Comparison of ENCODE assay signal across 30 cellular contexts in the genomic region with DNA sequence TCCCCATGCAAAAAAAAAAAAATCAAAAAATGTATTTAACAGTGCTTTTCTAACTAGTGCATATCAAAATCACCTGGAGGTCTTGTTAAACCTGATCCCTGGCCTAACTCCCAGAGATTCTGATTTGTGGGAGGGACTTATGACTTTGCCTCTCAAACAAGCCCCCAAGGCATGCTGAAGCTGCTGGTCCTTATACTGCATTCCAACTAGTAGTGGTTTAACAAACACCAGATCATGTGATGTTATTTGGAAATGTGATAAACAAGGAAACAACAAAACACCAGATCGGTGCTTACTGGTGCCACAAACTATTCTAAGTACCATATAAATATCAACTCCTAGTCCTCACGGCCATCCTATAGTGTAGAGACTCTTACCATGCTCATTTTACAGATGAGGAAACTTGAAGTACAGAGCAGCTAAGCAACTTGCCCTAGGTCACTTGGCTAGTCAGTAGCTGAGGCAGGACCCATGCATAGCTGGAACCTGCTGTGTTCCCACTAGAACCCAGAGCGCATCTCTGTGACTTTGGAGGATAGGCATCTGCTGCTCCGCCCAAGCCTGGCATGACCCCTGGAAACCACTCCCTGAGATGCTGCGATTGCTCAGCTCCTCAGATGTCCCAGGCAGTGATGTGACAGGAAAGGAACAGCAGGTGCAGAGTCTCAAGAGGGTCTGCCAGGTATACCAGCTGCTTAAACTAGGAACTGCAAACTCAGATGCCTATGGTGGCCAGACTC. TPM values are rescaled to one million over a fixed set of nuclear protein-coding genes. Genes with fewer than 3 reads are reported as not detected.
DNase-seq lines count a peak whose midpoint lies in the region; ATAC-seq, FAIRE-seq and TF ChIP-seq lines count a peak whose summit lies in the region.
"Had no signal": no experiment of that assay in that cellular context is flagged by ENCODE, and none has a peak within 500 bp of the region (broad histone marks: within the 10 kb centered on the region; RNA-seq: fewer than 3 reads in every experiment).

No MANE protein-coding gene starts in this region.

- peaks cover 4 to 11% of the 10 kb centered on the region in 2 donors for H3K36me3 ChIP-seq in kidney (ENCODE audit: control insufficient read depth in 1 of 2, insufficient read depth in 2 of 2, low read length in 2 of 2)
- H3K36me3 ChIP-seq in effector memory CD4-positive, alpha-beta T cell (ENCODE audit: control insufficient read depth, insufficient read depth, low read length) = no peaks in the 10 kb centered on the region
- H3K36me3 ChIP-seq: neutrophil, suprapubic skin, uterus had no signal

- no peak for TF ChIP-seq EP300 in A549 (IDR thresholded peaks at IDR 0.05)

- no peak overlapping the region for H3K4me3 ChIP-seq in A549
- H3K4me3 ChIP-seq in kidney (ENCODE audit: low read length in 2 of 2) = no peak overlapping the region
- H3K4me3 ChIP-seq in effector memory CD4-positive, alpha-beta T cell (ENCODE audit: insufficient read depth, low read depth, low read length, poor library complexity, severe bottlenecking) = no peak overlapping the region
- H3K4me3 ChIP-seq: esophagus squamous epithelium, hepatocyte, sigmoid colon, suprapubic skin, uterus had no signal

- FAIRE-seq in A549 (lab: Jason Lieb, UNC) = no peak
- no peak for FAIRE-seq in kidney (lab: Jason Lieb, UNC)
- no peak for FAIRE-seq in GM12891 (lab: Jason Lieb, UNC)
- FAIRE-seq: astrocyte, frontal cortex, G401.6 had no signal

- no peak overlapping the region for H3K27ac ChIP-seq in A549
- H3K27ac ChIP-seq in kidney (ENCODE audit: low read depth in 2 of 2, low read length in 2 of 2) = no peak overlapping the region
- no peak overlapping the region for H3K27ac ChIP-seq in effector memory CD4-positive, alpha-beta T cell (ENCODE audit: insufficient read depth, low read length, poor library complexity, severe bottlenecking)
- H3K27ac ChIP-seq: esophagus squamous epithelium, hepatocyte, neutrophil, sigmoid colon, suprapubic skin had no signal

- 53% methylated on average over 5 of the region's 5 CpGs for WGBS in A549 (ENCODE audit: missing lambda C conversion rate)

- H3K4me1 ChIP-seq in A549 (peaks cover 19% of the 10 kb centered on the region), kidney (ENCODE audit: control insufficient read depth in 1 of 2, insufficient read depth in 1 of 2, low read depth in 1 of 2, low read length in 2 of 2) (peaks cover 15 to 26% of the 10 kb centered on the region in 2 donors)
- H3K4me1 ChIP-seq in effector memory CD4-positive, alpha-beta T cell (ENCODE audit: control insufficient read depth, insufficient read depth, low read length, poor library complexity, severe bottlenecking) = no peaks in the 10 kb centered on the region

- H3K27me3 ChIP-seq in effector memory CD4-positive, alpha-beta T cell (replicated peaks; ENCODE audit: control insufficient read depth, insufficient read depth, low read length, poor library complexity, severe bottlenecking) = no peaks in the 10 kb centered on the region
- H3K27me3 ChIP-seq: esophagus squamous epithelium, hepatocyte, suprapubic skin, uterus had no signal

- DNase-seq in A549 (ENCODE audit: low read depth in 1 of 2, low spot score in 1 of 2) (peak in 1 of 2 experiments; percentile 23), DMS79 treated with DMSO at 0.1 percent for 48 hours (lab: John Stamatoyannopoulos, UW) (peak; percentile 28), NCI-H2171 treated with DMSO at 0.1 percent for 48 hours (lab: John Stamatoyannopoulos, UW) (peak; percentile 63), kidney (peak; percentile 26), GM12891 (ENCODE audit: insufficient read length, low spot score) (no peak), ACHN (no peak)
- DNase-seq in effector memory CD4-positive, alpha-beta T cell = no peak
- DNase-seq: activated CD4-positive, alpha-beta T cell treated with anti-CD3 and anti-CD28 coated beads for 4 hours; activated CD8-positive, alpha-beta memory T cell treated with anti-CD3 and anti-CD28 coated beads for 24 hours; activated gamma-delta T cell; caudate nucleus; CD4-positive, alpha-beta T cell; cortex of kidney; DMS 273 treated with DMSO at 0.1 percent for 48 hours; esophagus squamous epithelium; H7; NCI-H446; sigmoid colon; stimulated activated CD4-positive, alpha-beta T cell treated with anti-CD3 and anti-CD28 coated beads, Interleukin-15, amount 100 ng/mL, for 24 hours; stimulated activated naive B cell treated with anti-CD40 and anti-IgM and Interleukin-4, amounts not matched to agents 10 μg/mL and 1 μg/mL and 100 μg/mL, for 72 hours; uterus had no signal

- intact Hi-C loops in kidney (cut with DNase I) = no loop called here

- H3K4me2 ChIP-seq in A549 = peak overlapping the region; percentile 31; the same call in 2 of the 3 replicates
- H3K4me2 ChIP-seq: hepatocyte had no signal

- TF ChIP-seq CTCF in A549 (IDR thresholded peaks at IDR 0.05) (no peak), kidney (IDR thresholded peaks at IDR 0.05; ENCODE audit: borderline replicate concordance, extremely low read depth, insufficient read depth) (no peak)

- in situ Hi-C loops in ACHN (cut with HindIII; ENCODE audit: low pct_ligation_motif_present, low pct_unique_long_range_greater_than_20kb, low sequenced_read_pairs) = no loop called here

- no peak overlapping the region for H3K9ac ChIP-seq in kidney (ENCODE audit: low read length in 2 of 2)

- H3K9me3 ChIP-seq in A549 = no peaks in the 10 kb centered on the region
- no peaks in the 10 kb centered on the region for H3K9me3 ChIP-seq in kidney (ENCODE audit: control insufficient read depth in 1 of 2, low read length in 2 of 2)
- H3K9me3 ChIP-seq in effector memory CD4-positive, alpha-beta T cell (ENCODE audit: control insufficient read depth, low read length) = no peaks in the 10 kb centered on the region
- H3K9me3 ChIP-seq: esophagus squamous epithelium, neutrophil, sigmoid colon, suprapubic skin, uterus had no signal

- TF ChIP-seq POLR2A in A549 (IDR thresholded peaks at IDR 0.05; ENCODE audit: low read length) = no peak
- no peak for TF ChIP-seq POLR2A in GM12891 (IDR thresholded peaks at IDR 0.05; ENCODE audit: low read depth, low read length)

- ATAC-seq in A549 = peak in 1 of 2 experiments; percentile 42; a peak in 3 of 6 replicates
- no peak for ATAC-seq in HG03469 (IDR thresholded peaks at IDR 0.05; ENCODE audit: unreplicated experiment)
- ATAC-seq: Right ventricle myocardium inferior; stimulated activated naive B cell treated with anti-CD40 and anti-IgM and Interleukin-4, amounts not matched to agents 10 μg/mL and 1 μg/mL and 100 μg/mL, for 72 hours had no signal

- CTCF ChIA-PET in A549 (lab: Yijun Ruan, JAX) = interaction anchor here (0.6 to 32.2 kb wide), 4 partner anchors 12 to 245 kb away, joined by 3 to 757 read pairs (median 14); partner anchors contain the start of gene SNRPE

- no peak for TF ChIP-seq RAD21 in A549 (conservative IDR thresholded peaks at IDR 0.05 in 1 of 2, IDR thresholded peaks at IDR 0.05 in 1 of 2)

- POLR2A ChIA-PET in A549 (lab: Yijun Ruan, JAX) = no interaction called here

TF ChIP-seq in A549, 52 proteins besides CTCF, POLR2A, EP300 and RAD21:
- TF ChIP-seq FOSL2 (IDR thresholded peaks at IDR 0.05) = no peak
- TF ChIP-seq FOSL2 (CRISPR knock-in tag; IDR thresholded peaks at IDR 0.05) = no peak

TF ChIP-seq in GM12891, 5 proteins besides CTCF, POLR2A, EP300 and RAD21:
- no peak for TF ChIP-seq PAX5 (IDR thresholded peaks at IDR 0.05; ENCODE audit: insufficient read depth, low read length, severe bottlenecking)
- no peak for TF ChIP-seq SPI1 (IDR thresholded peaks at IDR 0.05; ENCODE audit: low read depth, low read length)
- no peak for TF ChIP-seq TAF1 (IDR thresholded peaks at IDR 0.05; ENCODE audit: low read depth, low read length)
- TF ChIP-seq POU2F2 (IDR thresholded peaks at IDR 0.05; ENCODE audit: low read depth, low read length) = no peak
- TF ChIP-seq POLR2AphosphoS5 (IDR thresholded peaks at IDR 0.05; ENCODE audit: low read depth, low read length) = no peak

RNA-seq across cellular contexts. Expression of gene SOX13, which starts 38.1 kb away (rescaled TPM):
- polyA plus RNA-seq in A549 (2011; rRNA removed) (9.8 TPM in 2 replicates), A549 (2017; fragmentation: RNase III; extraction: RNeasy Plus Mini Kit Qiagen cat#74134 plus additional on column Dnase treatment) (6.8 to 7.3 TPM (median 7.0 TPM) in 3 replicates), kidney (ENCODE audit: insufficient read depth, low read depth, low replicate concordance) (23.9 TPM)
- 12.0 and 16.0 TPM in 2 replicates for polyA plus RNA-seq in A549 (2012; cell fraction: cytosol; rRNA removed)
- polyA plus RNA-seq in A549 (2012; cell fraction: nucleus; rRNA removed) = 39.1 and 39.4 TPM in 2 replicates
- polyA minus RNA-seq in A549 (2011; rRNA and poly(A)+ RNA removed) = 15.7 and 17.6 TPM in 2 replicates
- 55.2 TPM for total RNA-seq in kidney
- polyA plus RNA-seq in GM12891 (2012; ENCODE audit: low read depth, missing spikeins) = 0.08 TPM

RNA-seq across cellular contexts. Expression of gene ETNK2, which starts 40.8 kb away (rescaled TPM):
- polyA plus RNA-seq in A549 (2011; rRNA removed) (5.1 and 5.2 TPM in 2 replicates), A549 (2017; fragmentation: RNase III; extraction: RNeasy Plus Mini Kit Qiagen cat#74134 plus additional on column Dnase treatment) (2.3 to 3.5 TPM (median 3.4 TPM) in 3 replicates), kidney (ENCODE audit: insufficient read depth, low read depth, low replicate concordance) (166 TPM)
- polyA plus RNA-seq in A549 (2012; cell fraction: cytosol; rRNA removed) = 2.7 and 4.5 TPM in 2 replicates
- 2.1 and 3.5 TPM in 2 replicates for polyA plus RNA-seq in A549 (2012; cell fraction: nucleus; rRNA removed)
- polyA minus RNA-seq in A549 (2011; rRNA and poly(A)+ RNA removed) = 5.1 and 6.7 TPM in 2 replicates
- total RNA-seq in kidney = 33.3 TPM
- not detected for polyA plus RNA-seq in GM12891 (2012; ENCODE audit: low read depth, missing spikeins)

RNA-seq across cellular contexts. Expression of gene REN, which starts 55.1 kb away (rescaled TPM):
- polyA plus RNA-seq in A549 (2011; rRNA removed) (not detected in 2 replicates), A549 (2017; fragmentation: RNase III; extraction: RNeasy Plus Mini Kit Qiagen cat#74134 plus additional on column Dnase treatment) (not detected in 3 replicates), kidney (ENCODE audit: insufficient read depth, low read depth, low replicate concordance) (1,159 TPM)
- not detected in 2 replicates for polyA plus RNA-seq in A549 (2012; cell fraction: cytosol; rRNA removed)
- not detected in 2 replicates for polyA plus RNA-seq in A549 (2012; cell fraction: nucleus; rRNA removed)
- polyA minus RNA-seq in A549 (2011; rRNA and poly(A)+ RNA removed) = not detected in 2 replicates
- 32.4 TPM for total RNA-seq in kidney
- not detected for polyA plus RNA-seq in GM12891 (2012; ENCODE audit: low read depth, missing spikeins)
- total RNA-seq: astrocyte; CD4-positive, alpha-beta T cell; frontal cortex; H7; progenitor cell of endocrine pancreas; Right ventricle myocardium inferior; sigmoid colon had no signal

Comparison
In these comparisons a context has a peak if more than half of its experiments do, and no peak if none do; other contexts are left out.
1. DNase-seq: peak in DMS79 treated with DMSO at 0.1 percent for 48 hours (single experiment), NCI-H2171 treated with DMSO at 0.1 percent for 48 hours (single experiment) and kidney (single experiment); none in GM12891 (single experiment), ACHN (single experiment) and effector memory CD4-positive, alpha-beta T cell (0 of 3).
2. RNA of gene ETNK2, which starts 40.8 kb away (polyA plus RNA-seq): 166 TPM in kidney (single experiment); 2.1 to 5.2 TPM in A549; every median in the first group is over 10 times any median in the second.
3. RNA of gene REN, which starts 55.1 kb away (polyA plus RNA-seq): 1,159 TPM in kidney (single experiment); not detected in A549; every median in the first group is over 1,000 times any median in the second.